ENCODE assay signal across 11 cellular contexts in the genomic region with DNA sequence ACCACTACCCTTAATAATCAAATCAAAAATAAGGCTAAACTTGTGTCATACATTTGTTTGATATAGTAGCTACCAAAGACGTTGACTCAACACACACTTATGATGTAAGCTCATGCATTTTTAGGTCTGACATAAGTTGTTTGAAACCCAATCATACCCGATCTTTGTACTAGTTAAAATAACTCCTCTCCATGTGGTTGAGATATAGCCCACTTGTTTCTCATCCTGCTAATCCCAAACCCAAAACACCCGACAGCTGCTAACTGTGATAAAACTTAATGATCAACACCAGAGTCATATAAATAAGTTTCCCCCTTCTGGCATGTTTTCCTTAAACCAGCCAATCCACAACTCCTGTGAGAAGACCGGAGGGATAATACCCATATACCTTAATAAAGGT. TPM values are rescaled to one million over a fixed set of nuclear protein-coding genes. Genes with fewer than 3 reads are reported as not detected.
DNase-seq lines count a peak whose midpoint lies in the region; ATAC-seq, FAIRE-seq and TF ChIP-seq lines count a peak whose summit lies in the region.
"Not testable (repeated sequence)": the region's sequence is repeated elsewhere in the genome, so short reads cannot be mapped to it uniquely, and the experiment has no call there.
"Had no signal": no experiment of that assay in that cellular context is flagged by ENCODE, and none has a peak within 500 bp of the region (broad histone marks: within the 10 kb centered on the region; RNA-seq: fewer than 3 reads in every experiment).

No MANE protein-coding gene starts in this region.

- not testable (repeated sequence) for H3K4me3 ChIP-seq in IMR-90 (ENCODE audit: insufficient read depth, low read depth, low read length); SJCRH30; K562

- not testable (repeated sequence) for H3K79me1 ChIP-seq in IMR-90 (ENCODE audit: low read depth in 1 of 2, low read length in 2 of 2)

- not testable (repeated sequence) for BruUV-seq in IMR-90 (replicated peaks; lab: Mats Ljungman, UMichigan); K562 (replicated peaks; lab: Mats Ljungman, UMichigan)

- H3K23ac ChIP-seq in IMR-90 (ENCODE audit: low read depth, low read length) = not testable (repeated sequence)

- not testable (repeated sequence) for TF ChIP-seq POLR2A in IMR-90 (IDR thresholded peaks at IDR 0.05; ENCODE audit: low read depth, low read length); K562 (conservative IDR thresholded peaks at IDR 0.05)

- dilution Hi-C loops in IMR-90 (cut with HindIII; ENCODE audit: low sequenced_read_pairs, unreplicated experiment) = not testable (repeated sequence)

- not testable (repeated sequence) for H4K91ac ChIP-seq in IMR-90 (ENCODE audit: insufficient read depth, low read depth, low read length)

- not testable (repeated sequence) for H2BK5ac ChIP-seq in IMR-90 (ENCODE audit: low read depth, low read length, poor library complexity, severe bottlenecking)

- H3K27ac ChIP-seq in IMR-90 (ENCODE audit: insufficient read depth, low read length); SJCRH30; K562 (ENCODE audit: extremely low read depth, low read depth, low read length): not testable (repeated sequence)

- not testable (repeated sequence) for H3K4me1 ChIP-seq in IMR-90 (ENCODE audit: control insufficient read depth, insufficient read depth, low read length); SJCRH30; K562 (replicated peaks in 1 of 2; ENCODE audit: control insufficient read depth in 2 of 2, insufficient read depth in 2 of 2, low read length in 2 of 2)

- 0 out of 2 replicates have a peak overlapping the region, but pooled peaks have one; percentile 2 for H3K14ac ChIP-seq in IMR-90 (replicated peaks; ENCODE audit: low read depth, low read length)

- TF ChIP-seq RAD21 in IMR-90 (IDR thresholded peaks at IDR 0.05; ENCODE audit: low read length); K562 (CRISPR knock-in tag; conservative IDR thresholded peaks at IDR 0.05 in 1 of 2, IDR thresholded peaks at IDR 0.05 in 1 of 2): not testable (repeated sequence)

- in situ Hi-C loops in IMR-90 (cut with MboI; ENCODE audit: low sequenced_read_pairs); K562 (cut with MboI): not testable (repeated sequence)

- H3K9me3 ChIP-seq in IMR-90 (ENCODE audit: control insufficient read depth, insufficient read depth, low read length); SJCRH30 (replicated peaks); K562 (replicated peaks; ENCODE audit: control insufficient read depth, insufficient read depth, low read depth, low read length): not testable (repeated sequence)

- H2BK120ac ChIP-seq in IMR-90 (ENCODE audit: low read depth, low read length) = 0 out of 2 replicates have a peak overlapping the region, but pooled peaks have one; percentile 8

- CTCF ChIA-PET in IMR-90 (lab: Yijun Ruan, JAX) = interaction anchor here (0.5 kb wide), 1 partner anchor 59 kb away, joined by 3 read pairs; no protein-coding TSS in a partner anchor
- CTCF ChIA-PET in K562 (lab: Yijun Ruan, JAX; ENCODE audit: low intra/inter-chr PET ratio) = not testable (repeated sequence)

- not testable (repeated sequence) for H3K9ac ChIP-seq in IMR-90 (ENCODE audit: low read depth, low read length); K562 (ENCODE audit: insufficient read depth in 1 of 2, low read depth in 2 of 2, low read length in 2 of 2)

- peak; percentile 42 for ATAC-seq in IMR-90 (ENCODE audit: low read depth)
- peak; percentile 36; the same call in 2 of the 3 replicates for ATAC-seq in K562

- not testable (repeated sequence) for H3K4me2 ChIP-seq in IMR-90 (ENCODE audit: low read depth, low read length); K562 (ENCODE audit: insufficient read depth, low read length)

- not testable (repeated sequence) for H3K4ac ChIP-seq in IMR-90 (ENCODE audit: low read depth, low read length)

- not testable (repeated sequence) for H2AK5ac ChIP-seq in IMR-90 (ENCODE audit: low read depth, low read length)

- not testable (repeated sequence) for H4K5ac ChIP-seq in IMR-90 (ENCODE audit: low read depth, low read length)

- not testable (repeated sequence) for H2BK15ac ChIP-seq in IMR-90 (ENCODE audit: low read depth, low read length)

- not testable (repeated sequence) for H3K79me2 ChIP-seq in K562 (ENCODE audit: control insufficient read depth, insufficient read depth, low read length)

- not testable (repeated sequence) for H2AFZ ChIP-seq in IMR-90 (replicated peaks; ENCODE audit: low read length, poor library complexity); K562 (ENCODE audit: low read depth, low read length)

- WGBS in IMR-90 (ENCODE audit: extremely low coverage in 2 of 2, insufficient read length in 1 of 2), 2 experiments = 100% methylated on average over 1 of the region's 4 CpGs; no CpG with 5 or more reads in 1 of the 2 experiments
- WGBS in K562 (ENCODE audit: insufficient coverage, low coverage, missing lambda C conversion rate) = 0% methylated on average over 4 of the region's 4 CpGs

- intact Hi-C loops in IMR-90 (cut with micrococcal nuclease); K562 (cut with micrococcal nuclease): not testable (repeated sequence)

- not testable (repeated sequence) for H4K8ac ChIP-seq in IMR-90 (ENCODE audit: low read depth in 2 of 2, low read length in 2 of 2)

- not testable (repeated sequence) for H3K56ac ChIP-seq in IMR-90 (ENCODE audit: extremely low read depth, insufficient read depth, low read length)

- TF ChIP-seq CTCF in IMR-90 (conservative IDR thresholded peaks at IDR 0.05; ENCODE audit: low read depth, low read length); K562 (IDR thresholded peaks at IDR 0.05 in 2 of 3, conservative IDR thresholded peaks at IDR 0.05 in 1 of 3; ENCODE audit: insufficient read depth in 2 of 3, low read depth in 1 of 3, low read length in 3 of 3): not testable (repeated sequence)

- not testable (repeated sequence) for H3K27me3 ChIP-seq in IMR-90 (ENCODE audit: control insufficient read depth, insufficient read depth, low read length); SJCRH30; K562 (ENCODE audit: control insufficient read depth in 2 of 2, insufficient read depth in 2 of 2, low read length in 2 of 2)

- TF ChIP-seq EP300 in K562 (IDR thresholded peaks at IDR 0.05; ENCODE audit: low read length) = not testable (repeated sequence)

- H3K18ac ChIP-seq in IMR-90 (ENCODE audit: low read depth, low read length) = not testable (repeated sequence)

- H4K20me1 ChIP-seq in IMR-90 (ENCODE audit: insufficient read depth, low read length); K562 (replicated peaks; ENCODE audit: control insufficient read depth, insufficient read depth, low read length): not testable (repeated sequence)

- H2AK9ac ChIP-seq in IMR-90 (replicated peaks; ENCODE audit: low read depth, low read length, poor library complexity) = not testable (repeated sequence)

- not testable (repeated sequence) for FAIRE-seq in K562 (lab: Jason Lieb, UNC)

- DNase-seq in DMS 273 (lab: John Stamatoyannopoulos, UW; ENCODE audit: unreplicated experiment) (peak; percentile 45), IMR-90 (peak; percentile 43), NCI-H524 treated with DMSO at 0.1 percent for 48 hours (lab: John Stamatoyannopoulos, UW) (peak; percentile 1), SJCRH30 (peak; percentile 10 to 35), K562 (ENCODE audit: extremely low read depth in 1 of 4, low spot score in 3 of 4) (peak in 1 of 4 experiments; percentile 11), myocyte (ENCODE audit: low read depth) (peak; percentile 73)

- POLR2A ChIA-PET in IMR-90 (lab: Charles Lee; ENCODE audit: unreplicated experiment); K562 (lab: Yijun Ruan, JAX): not testable (repeated sequence)

- H3K36me3 ChIP-seq in IMR-90 (ENCODE audit: control insufficient read depth, insufficient read depth, low read length); SJCRH30; K562 (ENCODE audit: control insufficient read depth, insufficient read depth, low read length): not testable (repeated sequence)

- not testable (repeated sequence) for H2BK20ac ChIP-seq in IMR-90 (ENCODE audit: low read depth, low read length)

- not testable (repeated sequence) for H3K9me1 ChIP-seq in IMR-90 (ENCODE audit: insufficient read depth, low read length); K562 (ENCODE audit: control insufficient read depth, insufficient read depth, low read length)

RNA-seq across cellular contexts. Expression of a gene that starts 28.5 kb away (rescaled TPM):
- total RNA-seq in IMR-90 (2012; rRNA removed) (0.56 and 1.3 TPM in 2 replicates), K562 (2014; rRNA removed) (not detected in 2 replicates), K562 (2014; rRNA removed; fragmentation: Illumina TruSeq; extraction: Trizol) (not detected in 2 replicates), K562 (2015; rRNA removed; fragmentation: Illumina TruSeq; extraction: Trizol) (not detected in 2 replicates), K562 (2021) (0.11 TPM in 1 of 2 replicates, not detected in the other), myocyte (7.5 and 9.1 TPM in 2 replicates)
- polyA plus RNA-seq in IMR-90 (2012; rRNA removed) (0.32 and 0.47 TPM in 2 replicates), K562 (2011; rRNA removed) (not detected in 2 replicates), K562 (2014; fragmentation: Illumina TruSeq; extraction: Trizol) (not detected in 2 replicates), K562 (2014; fragmentation: Nextera tagmentation; extraction: Ambion mirVana) (not detected), K562 (2014; rRNA removed) (not detected in 2 replicates)
- 0.16 and 0.18 TPM in 2 replicates for polyA plus RNA-seq in IMR-90 (2012; cell fraction: cytosol; rRNA removed)
- polyA plus RNA-seq in IMR-90 (2012; cell fraction: nucleus; rRNA removed; ENCODE audit: low replicate concordance) = 0.10 TPM in 1 of 2 replicates, not detected in the other
- total RNA-seq in SJCRH30 (2014; rRNA removed; shearing (Covaris generic)) = 1.3 and 1.5 TPM in 2 replicates
- total RNA-seq in K562 (2011; cell fraction: chromatin; rRNA removed; ENCODE audit: low replicate concordance) = not detected in 2 replicates
- not detected in 2 replicates for total RNA-seq in K562 (2011; cell fraction: nucleolus; rRNA removed)
- not detected in 2 replicates for total RNA-seq in K562 (2011; cell fraction: nucleoplasm; rRNA removed)
- not detected in 2 replicates for polyA plus RNA-seq in K562 (2011; cell fraction: cytosol; rRNA removed)
- polyA plus RNA-seq in K562 (2011; cell fraction: nucleus; rRNA removed) = not detected in 2 replicates
- 0.07 TPM in 1 of 2 replicates, not detected in the other for polyA plus RNA-seq in K562 (2012)
- polyA minus RNA-seq in K562 (2011; rRNA and poly(A)+ RNA removed) = not detected in 2 replicates
- not detected in 2 replicates for polyA minus RNA-seq in K562 (2011; cell fraction: cytosol; rRNA and poly(A)+ RNA removed)
- not detected in 2 replicates for polyA minus RNA-seq in K562 (2011; cell fraction: nucleus; rRNA and poly(A)+ RNA removed)
- 3.0 TPM for polyA plus RNA-seq in myocyte (2012)
- total RNA-seq: Caco-2, Daoy, G401 had no signal
- polyA plus RNA-seq: A549, BJ had no signal

RNA-seq across cellular contexts. Expression of a gene that starts 48.7 kb away (rescaled TPM):
- 0.54 and 0.83 TPM in 2 replicates for total RNA-seq in IMR-90 (2012; rRNA removed)
- 1.0 and 1.7 TPM in 2 replicates for polyA plus RNA-seq in IMR-90 (2012; rRNA removed)
- 0.22 and 0.64 TPM in 2 replicates for polyA plus RNA-seq in IMR-90 (2012; cell fraction: cytosol; rRNA removed)
- 2.2 and 22.8 TPM in 2 replicates for polyA plus RNA-seq in IMR-90 (2012; cell fraction: nucleus; rRNA removed; ENCODE audit: low replicate concordance)
- 0.66 and 1.4 TPM in 2 replicates for total RNA-seq in SJCRH30 (2014; rRNA removed; shearing (Covaris generic))
- total RNA-seq in K562 (2011; cell fraction: chromatin; rRNA removed; ENCODE audit: low replicate concordance) = 0.67 and 2.3 TPM in 2 replicates
- total RNA-seq in K562 (2011; cell fraction: nucleolus; rRNA removed) = 0.66 TPM in 1 of 2 replicates, not detected in the other
- 1.0 TPM in 1 of 2 replicates, not detected in the other for total RNA-seq in K562 (2011; cell fraction: nucleoplasm; rRNA removed)
- 0.23 and 0.49 TPM in 2 replicates for total RNA-seq in K562 (2014; rRNA removed)
- 0.29 and 0.89 TPM in 2 replicates for total RNA-seq in K562 (2014; rRNA removed; fragmentation: Illumina TruSeq; extraction: Trizol)
- total RNA-seq in K562 (2015; rRNA removed; fragmentation: Illumina TruSeq; extraction: Trizol) = 0.23 and 0.98 TPM in 2 replicates
- total RNA-seq in K562 (2021) = 0.18 and 0.92 TPM in 2 replicates
- 0.59 and 0.72 TPM in 2 replicates for polyA plus RNA-seq in K562 (2011; rRNA removed)
- 0.19 TPM in 1 of 2 replicates, not detected in the other for polyA plus RNA-seq in K562 (2011; cell fraction: cytosol; rRNA removed)
- 1.2 and 2.4 TPM in 2 replicates for polyA plus RNA-seq in K562 (2011; cell fraction: nucleus; rRNA removed)
- polyA plus RNA-seq in K562 (2012) = 0.22 and 1.7 TPM in 2 replicates
- 0.22 and 0.51 TPM in 2 replicates for polyA plus RNA-seq in K562 (2014; fragmentation: Illumina TruSeq; extraction: Trizol)
- under 1 TPM in 1 of 2 experiments, not detected in 1; 0.10 TPM for polyA plus RNA-seq in K562 (2014; fragmentation: Nextera tagmentation; extraction: Ambion mirVana)
- polyA plus RNA-seq in K562 (2014; rRNA removed) = 0.17 and 0.76 TPM in 2 replicates
- 0.42 TPM in 1 of 2 replicates, not detected in the other for polyA minus RNA-seq in K562 (2011; rRNA and poly(A)+ RNA removed)
- polyA minus RNA-seq in K562 (2011; cell fraction: cytosol; rRNA and poly(A)+ RNA removed) = not detected in 2 replicates
- 0.44 TPM in 1 of 2 replicates, not detected in the other for polyA minus RNA-seq in K562 (2011; cell fraction: nucleus; rRNA and poly(A)+ RNA removed)
- 2.3 and 3.4 TPM in 2 replicates for total RNA-seq in myocyte
- 1.7 TPM for polyA plus RNA-seq in myocyte (2012)
